In the genomic region with DNA sequence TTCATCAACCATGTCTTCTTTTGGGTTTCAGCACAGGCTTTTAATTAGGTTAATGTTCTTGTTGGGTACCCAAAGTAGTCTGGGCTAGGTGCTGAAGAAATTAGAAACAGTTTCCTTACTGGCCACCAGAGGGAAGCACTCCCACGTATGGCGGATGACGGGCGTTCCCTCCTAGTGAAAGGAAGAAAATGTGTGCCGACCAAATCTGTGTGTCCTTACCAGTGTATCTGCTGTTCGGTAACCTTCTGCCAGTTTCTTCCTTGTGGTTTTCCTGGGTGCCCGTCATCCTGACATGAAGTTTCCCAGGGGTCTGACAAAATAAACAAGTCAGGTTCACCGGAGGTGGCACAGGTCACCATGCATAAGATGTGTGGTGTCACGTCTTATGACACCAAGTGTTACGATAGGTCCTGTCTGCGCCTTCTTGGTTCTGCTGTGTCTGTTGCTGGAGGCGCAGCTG, we compare ENCODE assay signal across 8 cellular contexts. TPM values are rescaled to one million over a fixed set of nuclear protein-coding genes. Genes with fewer than 3 reads are reported as not detected.
DNase-seq lines count a peak whose midpoint lies in the region; ATAC-seq and TF ChIP-seq lines count a peak whose summit lies in the region.

No MANE protein-coding gene starts in this region.

- H3K9me3 ChIP-seq in left ventricle myocardium inferior (replicated peaks) (no peaks in the 10 kb centered on the region), sigmoid colon (no peaks in the 10 kb centered on the region)

- no peak for TF ChIP-seq EP300 in sigmoid colon (IDR thresholded peaks at IDR 0.05)

- H3K4me3 Mint-ChIP-seq in activated naive CD8-positive, alpha-beta T cell treated with anti-CD3 and anti-CD28 coated beads, Interleukin-2, amount 50 U/mL, for 24 hours = no peak overlapping the region

- TF ChIP-seq CTCF in GM13977 (IDR thresholded peaks at IDR 0.05; ENCODE audit: extremely low read depth, insufficient read depth, missing control alignments) (peak; percentile 83), left ventricle myocardium inferior (IDR thresholded peaks at IDR 0.05; ENCODE audit: borderline replicate concordance) (peak; percentile 89), sigmoid colon (IDR thresholded peaks at IDR 0.05) (peak in 3 of 4 experiments; percentile 65 to 83 (median 68))

- peaks cover 89% of the 10 kb centered on the region for H3K36me3 ChIP-seq in left ventricle myocardium inferior
- H3K36me3 ChIP-seq in sigmoid colon = peaks cover 6 to 77% (median 30%) of the 10 kb centered on the region in 4 donors

- H3K4me3 ChIP-seq in left ventricle myocardium inferior (peak overlapping the region; percentile 17), sigmoid colon (no peak overlapping the region)

- no peaks in the 10 kb centered on the region for H3K9me3 Mint-ChIP-seq in activated naive CD8-positive, alpha-beta T cell treated with anti-CD3 and anti-CD28 coated beads, Interleukin-2, amount 50 U/mL, for 24 hours

- ATAC-seq in activated naive CD8-positive, alpha-beta T cell treated with anti-CD3 and anti-CD28 coated beads, Interleukin-2, amount 50 U/mL, for 24 hours = peak; percentile 78
- ATAC-seq in GM19452 (IDR thresholded peaks at IDR 0.05; ENCODE audit: unreplicated experiment) = no peak

- H3K27ac ChIP-seq in left ventricle myocardium inferior (replicated peaks) = no peak overlapping the region
- no peak overlapping the region for H3K27ac ChIP-seq in sigmoid colon

- no peaks in the 10 kb centered on the region for H3K27me3 ChIP-seq in left ventricle myocardium inferior (ENCODE audit: low read depth)
- H3K27me3 ChIP-seq in sigmoid colon = no peaks in the 10 kb centered on the region

- 37 to 41% methylated on average over 12 of the region's 12 CpGs for WGBS in sigmoid colon, 2 donors

- intact Hi-C loops in left ventricle myocardium inferior (cut with micrococcal nuclease) (no loop called here), sigmoid colon (cut with DNase I) (loop anchor here (10.0 kb wide), 1 partner anchor 151 kb away; a partner anchor contains a TSS)

- H3K27ac Mint-ChIP-seq in activated naive CD8-positive, alpha-beta T cell treated with anti-CD3 and anti-CD28 coated beads, Interleukin-2, amount 50 U/mL, for 24 hours = no peak overlapping the region

- H3K4me1 ChIP-seq in left ventricle myocardium inferior = peaks cover 6% of the 10 kb centered on the region
- H3K4me1 ChIP-seq in sigmoid colon = no peaks in the 10 kb centered on the region

- peak; percentile 58 for DNase-seq in ACHN
- peak; percentile 84 for DNase-seq in GM13977 (ENCODE audit: low spot score)
- peak; percentile 58 for DNase-seq in MV-4-11 (lab: John Stamatoyannopoulos, UW)
- DNase-seq in T follicular helper cell (ENCODE audit: low read depth) = peak; percentile 29
- peak; percentile 48 for DNase-seq in activated naive CD8-positive, alpha-beta T cell treated with anti-CD3 and anti-CD28 coated beads, Interleukin-2, amount 50 U/mL, for 24 hours
- no peak for DNase-seq in left ventricle myocardium inferior
- peak; percentile 74 for DNase-seq in sigmoid colon

- peaks cover 22% of the 10 kb centered on the region for H3K36me3 Mint-ChIP-seq in activated naive CD8-positive, alpha-beta T cell treated with anti-CD3 and anti-CD28 coated beads, Interleukin-2, amount 50 U/mL, for 24 hours (ENCODE audit: low read depth)

- H3K27me3 Mint-ChIP-seq in activated naive CD8-positive, alpha-beta T cell treated with anti-CD3 and anti-CD28 coated beads, Interleukin-2, amount 50 U/mL, for 24 hours = no peaks in the 10 kb centered on the region

- H3K4me1 Mint-ChIP-seq in activated naive CD8-positive, alpha-beta T cell treated with anti-CD3 and anti-CD28 coated beads, Interleukin-2, amount 50 U/mL, for 24 hours = no peaks in the 10 kb centered on the region

- in situ Hi-C loops in ACHN (cut with HindIII; ENCODE audit: low pct_ligation_motif_present, low pct_unique_long_range_greater_than_20kb, low sequenced_read_pairs) = no loop called here
- in situ Hi-C loops in GM13977 (cut with MboI; ENCODE audit: low pct_unique_long_range_greater_than_20kb, low sequenced_read_pairs, unreplicated experiment) = no loop called here

- TF ChIP-seq POLR2A in sigmoid colon (IDR thresholded peaks at IDR 0.05) = no peak

RNA-seq across cellular contexts. Expression of a gene that starts 6.0 kb away (rescaled TPM):
- total RNA-seq in left ventricle myocardium inferior (not detected), sigmoid colon (not detected)
- not detected for polyA plus RNA-seq in sigmoid colon

RNA-seq across cellular contexts. Expression of a gene that starts 45.0 kb away (rescaled TPM):
- total RNA-seq in left ventricle myocardium inferior (6.2 TPM), sigmoid colon (1 to 10 TPM; 5.3 to 10.0 (median 7.4) TPM)
- polyA plus RNA-seq in sigmoid colon = 1 to 10 TPM; 5.4 to 7.2 (median 5.8) TPM
